ENCODE assay signal across 11 cellular contexts in genomic region chr10:62059424-62059913, GRCh38.
DNase-seq lines count a peak whose midpoint lies in the region; ATAC-seq and TF ChIP-seq lines count a peak whose summit lies in the region.
"Had no signal": no experiment of that assay in that cellular context is flagged by ENCODE, and none has a peak within 500 bp of the region (broad histone marks: within the 10 kb centered on the region; RNA-seq: fewer than 3 reads in every experiment).

No MANE protein-coding gene starts in this region.

- H2AFZ ChIP-seq in fibroblast of lung (ENCODE audit: low read length), result no peak overlapping the region

- H3K27me3 ChIP-seq in fibroblast of lung (ENCODE audit: control insufficient read depth, insufficient read depth, low read length) (no peaks in the 10 kb centered on the region), sigmoid colon (no peaks in the 10 kb centered on the region), aorta (ENCODE audit: control insufficient read depth in 1 of 2, insufficient read depth in 2 of 2, low read length in 1 of 2) (no peaks in the 10 kb centered on the region)

- H4K20me1 ChIP-seq in fibroblast of lung (ENCODE audit: control insufficient read depth, extremely low read depth, insufficient read depth, low read length), result no peaks in the 10 kb centered on the region

- TF ChIP-seq POLR2A in sigmoid colon (IDR thresholded peaks at IDR 0.05), result no peak

- H3K79me2 ChIP-seq in fibroblast of lung (ENCODE audit: control insufficient read depth, insufficient read depth, low read length), result peaks cover 94% of the 10 kb centered on the region

- DNase-seq in EL (peak; percentile 8), SK-N-MC (ENCODE audit: low read depth, low spot score) (no peak), fibroblast of lung (ENCODE audit: low read depth in 2 of 2) (no peak), sigmoid colon (no peak), aorta (no peak), occipital lobe (lab: John Stamatoyannopoulos, UW) (no peak), pons (ENCODE audit: low spot score) (no peak)
- DNase-seq: head of caudate nucleus, KG1, NCI-H510A treated with DMSO at 0.1 percent for 48 hours had no signal

- peak overlapping the region; percentile 20 for H3K9ac ChIP-seq in SK-N-MC (ENCODE audit: insufficient read length)
- no peak overlapping the region for H3K9ac ChIP-seq in fibroblast of lung (ENCODE audit: insufficient read depth, low read length)

- TF ChIP-seq CTCF in fibroblast of lung (conservative IDR thresholded peaks at IDR 0.05 in 1 of 2, IDR thresholded peaks at IDR 0.05 in 1 of 2; ENCODE audit: low read depth in 1 of 2, low read length in 2 of 2) (no peak), sigmoid colon (IDR thresholded peaks at IDR 0.05) (no peak)

- no peak for ATAC-seq in GM18502 (IDR thresholded peaks at IDR 0.05; ENCODE audit: poor library complexity, unreplicated experiment)
- no peak for ATAC-seq in aorta (ENCODE audit: low FRiP score)

- 0 out of 2 replicates have a peak, but pooled peaks cover 3% of the 10 kb centered on the region for H3K36me3 ChIP-seq in SK-N-MC (ENCODE audit: insufficient read depth, low read length)
- H3K36me3 ChIP-seq in fibroblast of lung (ENCODE audit: control insufficient read depth, insufficient read depth, low read length), result peaks cover 19% of the 10 kb centered on the region
- peaks cover 0 to 43% (median 4%) of the 10 kb centered on the region in 4 donors for H3K36me3 ChIP-seq in sigmoid colon
- H3K36me3 ChIP-seq in aorta (ENCODE audit: control insufficient read depth in 1 of 2, insufficient read depth in 2 of 2, low read length in 1 of 2), result peaks cover 0 to 4% of the 10 kb centered on the region in 2 donors

- peak overlapping the region; percentile 30 for H3K4me2 ChIP-seq in fibroblast of lung (ENCODE audit: extremely low read depth, insufficient read depth, low read length)

- 11 to 32% methylated on average over 4 of the region's 4 CpGs for WGBS in sigmoid colon, 2 donors
- WGBS in aorta, 2 donors, result 11 to 14% methylated on average over 4 of the region's 4 CpGs

- TF ChIP-seq EP300 in sigmoid colon (IDR thresholded peaks at IDR 0.05), result no peak

- H3K27ac ChIP-seq in SK-N-MC (peak overlapping the region; percentile 95), fibroblast of lung (ENCODE audit: insufficient read depth, low read length) (no peak overlapping the region), sigmoid colon (peak overlapping the region; percentile 67 to 95 (median 86)), aorta (ENCODE audit: low read depth in 1 of 2, low read length in 2 of 2) (peak overlapping the region in 1 of 2 donors; percentile 67)

- intact Hi-C loops in sigmoid colon (cut with DNase I), result loop anchor here (10.0 kb wide), 2 partner anchors 395 to 1245 kb away; partner anchors contain the start of gene CABCOCO1
- intact Hi-C loops in aorta (cut with DNase I), result loop anchor here in 1 of 2 donors (5.0 kb wide), 1 partner anchor 33 kb away; no protein-coding TSS in a partner anchor

- H3K4me1 ChIP-seq in fibroblast of lung (ENCODE audit: control insufficient read depth, extremely low read depth, insufficient read depth, low read length), result peaks cover 27% of the 10 kb centered on the region
- H3K4me1 ChIP-seq in sigmoid colon, result peaks cover 0 to 90% (median 78%) of the 10 kb centered on the region in 4 donors
- H3K4me1 ChIP-seq in aorta (ENCODE audit: control insufficient read depth in 1 of 2, insufficient read depth in 2 of 2, low read length in 2 of 2), result peaks cover 14 to 23% of the 10 kb centered on the region in 2 donors

- H3K9me3 ChIP-seq in SK-N-MC (ENCODE audit: low read depth, low read length) (no peaks in the 10 kb centered on the region), fibroblast of lung (ENCODE audit: control insufficient read depth, insufficient read depth, low read depth, low read length) (no peaks in the 10 kb centered on the region), sigmoid colon (no peaks in the 10 kb centered on the region), aorta (ENCODE audit: control insufficient read depth, low read length) (no peaks in the 10 kb centered on the region)

- H3K4me3 ChIP-seq in SK-N-MC (peak overlapping the region; percentile 52), fibroblast of lung (replicated peaks in 1 of 4; ENCODE audit: control extremely low read depth in 1 of 4, insufficient read depth in 1 of 4, low read depth in 3 of 4, low read length in 4 of 4) (no peak overlapping the region), sigmoid colon (no peak overlapping the region), aorta (ENCODE audit: low read length in 2 of 2) (no peak overlapping the region)
